In the genomic region with DNA sequence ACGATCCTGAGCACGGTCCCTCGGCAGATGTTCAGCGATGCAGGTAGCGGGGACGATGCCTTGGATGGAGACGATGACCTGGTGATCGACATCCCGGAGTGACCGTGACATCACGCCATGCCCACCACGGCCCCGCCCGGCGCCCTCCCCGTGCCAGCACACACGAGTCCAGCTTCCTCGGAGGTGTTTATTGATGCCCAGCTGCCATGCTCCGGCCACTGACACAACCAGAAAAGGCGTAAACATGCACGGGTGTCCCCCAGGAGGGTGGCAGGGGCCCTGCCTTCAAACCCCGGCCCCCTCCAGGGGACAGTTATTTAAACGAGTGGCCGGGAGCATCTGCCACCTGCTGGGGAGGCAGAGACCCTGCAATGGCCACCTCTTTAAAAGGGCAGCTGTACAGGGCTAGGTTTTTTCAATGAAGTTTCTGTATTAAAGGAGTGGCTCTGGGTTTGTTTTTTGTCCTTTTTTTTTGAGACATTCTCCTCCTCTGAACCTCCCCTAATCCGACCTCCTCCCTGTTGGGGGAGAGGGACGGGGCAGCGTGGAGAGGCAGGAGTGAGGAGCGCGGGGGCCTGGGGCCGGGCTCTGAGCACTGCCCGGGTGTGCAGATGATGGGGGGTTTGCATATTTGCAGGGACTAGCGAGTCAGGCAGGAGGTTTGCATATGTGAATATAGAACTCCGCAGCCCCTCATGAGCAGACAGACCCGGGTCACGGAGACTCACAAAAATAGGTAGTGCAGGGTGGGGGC, we compare ENCODE assay signal across 8 cellular contexts. TPM values are rescaled to one million over a fixed set of nuclear protein-coding genes. Genes with fewer than 3 reads are reported as not detected.
DNase-seq lines count a peak whose midpoint lies in the region; ATAC-seq and TF ChIP-seq lines count a peak whose summit lies in the region.

No MANE protein-coding gene starts in this region.

- peak; percentile 76 for ATAC-seq in SK-N-SH treated with all-trans-retinoic acid at 6 μM for 48 hours
- ATAC-seq in HG03460 (IDR thresholded peaks at IDR 0.05; ENCODE audit: unreplicated experiment) = no peak
- no peak for ATAC-seq in HG02884 (IDR thresholded peaks at IDR 0.05; ENCODE audit: unreplicated experiment)
- no peak for ATAC-seq in HG03521 (IDR thresholded peaks at IDR 0.05; ENCODE audit: unreplicated experiment)

- DNase-seq in D341Med (ENCODE audit: low spot score) (peak; percentile 82), HCEC 1CT (peak; percentile 33), lung microvascular endothelial cell (ENCODE audit: low read depth in 2 of 2) (peak; percentile 58 to 73)

- peak overlapping the region; percentile 4 for H3K27ac ChIP-seq in cingulate gyrus (ENCODE audit: low read depth, low read length)

TF ChIP-seq in SK-N-SH treated with all-trans-retinoic acid at 6 μM for 48 hours, 23 proteins besides CTCF, POLR2A, EP300 and RAD21:
- TF ChIP-seq, protein P1, sequence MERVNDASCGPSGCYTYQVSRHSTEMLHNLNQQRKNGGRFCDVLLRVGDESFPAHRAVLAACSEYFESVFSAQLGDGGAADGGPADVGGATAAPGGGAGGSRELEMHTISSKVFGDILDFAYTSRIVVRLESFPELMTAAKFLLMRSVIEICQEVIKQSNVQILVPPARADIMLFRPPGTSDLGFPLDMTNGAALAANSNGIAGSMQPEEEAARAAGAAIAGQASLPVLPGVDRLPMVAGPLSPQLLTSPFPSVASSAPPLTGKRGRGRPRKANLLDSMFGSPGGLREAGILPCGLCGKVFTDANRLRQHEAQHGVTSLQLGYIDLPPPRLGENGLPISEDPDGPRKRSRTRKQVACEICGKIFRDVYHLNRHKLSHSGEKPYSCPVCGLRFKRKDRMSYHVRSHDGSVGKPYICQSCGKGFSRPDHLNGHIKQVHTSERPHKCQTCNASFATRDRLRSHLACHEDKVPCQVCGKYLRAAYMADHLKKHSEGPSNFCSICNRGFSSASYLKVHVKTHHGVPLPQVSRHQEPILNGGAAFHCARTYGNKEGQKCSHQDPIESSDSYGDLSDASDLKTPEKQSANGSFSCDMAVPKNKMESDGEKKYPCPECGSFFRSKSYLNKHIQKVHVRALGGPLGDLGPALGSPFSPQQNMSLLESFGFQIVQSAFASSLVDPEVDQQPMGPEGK (CRISPR knock-in tag; IDR thresholded peaks at IDR 0.05; ENCODE audit: borderline replicate concordance) = no peak
- TF ChIP-seq ARNTL (CRISPR knock-in tag; IDR thresholded peaks at IDR 0.05; ENCODE audit: borderline replicate concordance, low read depth) (no peak), TOX (CRISPR knock-in tag; IDR thresholded peaks at IDR 0.05; ENCODE audit: borderline replicate concordance) (no peak), RARB (CRISPR knock-in tag; IDR thresholded peaks at IDR 0.05) (no peak), CSDC2 (CRISPR knock-in tag; IDR thresholded peaks at IDR 0.05) (no peak), ZFP3 (CRISPR knock-in tag; IDR thresholded peaks at IDR 0.05) (no peak), SNAI2 (CRISPR knock-in tag; IDR thresholded peaks at IDR 0.05) (no peak)

RNA-seq across cellular contexts. Expression of a gene that starts 5.3 kb away (rescaled TPM):
- total RNA-seq in lung microvascular endothelial cell = under 0.01 and 0.20 TPM in 2 replicates

RNA-seq across cellular contexts. Expression of a gene that starts 9.5 kb away (rescaled TPM):
- 14.4 and 15.7 TPM in 2 replicates for total RNA-seq in lung microvascular endothelial cell

RNA-seq across cellular contexts. Expression of a gene that starts 10.1 kb away (rescaled TPM):
- 3.6 and 4.1 TPM in 2 replicates for total RNA-seq in lung microvascular endothelial cell

RNA-seq across cellular contexts. Expression of a gene that starts 17.5 kb away (rescaled TPM):
- not detected in 2 replicates for total RNA-seq in lung microvascular endothelial cell

RNA-seq across cellular contexts. Expression of a gene that starts 25.6 kb away (rescaled TPM):
- total RNA-seq in lung microvascular endothelial cell = not detected in 2 replicates
